11 cellular contexts compared by ENCODE assay signal in genomic region chr22:44068422-44069191, GRCh38. TPM values are rescaled to one million over a fixed set of nuclear protein-coding genes. Genes with fewer than 3 reads are reported as not detected.
DNase-seq lines count a peak whose midpoint lies in the region; ATAC-seq and TF ChIP-seq lines count a peak whose summit lies in the region.
"Had no signal": no experiment of that assay in that cellular context is flagged by ENCODE, and none has a peak within 500 bp of the region (broad histone marks: within the 10 kb centered on the region; RNA-seq: fewer than 3 reads in every experiment).

No MANE protein-coding gene starts in this region.

- H3F3A ChIP-seq in SK-N-SH (replicated peaks; ENCODE audit: insufficient read depth): no peaks in the 10 kb centered on the region

- H3K9me3 Mint-ChIP-seq in endothelial cell (ENCODE audit: unreplicated experiment) (no peaks in the 10 kb centered on the region), progenitor cell of endocrine pancreas (ENCODE audit: low read depth) (no peaks in the 10 kb centered on the region)
- no peaks in the 10 kb centered on the region for H3K9me3 Mint-ChIP-seq in stimulated activated effector memory CD8-positive, alpha-beta T cell treated with anti-CD3 and anti-CD28 coated beads, Interleukin-12 subunit alpha, Interleukin-12 subunit beta, amount 100 ng/mL, for 72 hours
- H3K9me3 Mint-ChIP-seq: neural crest cell had no signal

- no peak for TF ChIP-seq EP300 in SK-N-SH (IDR thresholded peaks at IDR 0.05; ENCODE audit: borderline replicate concordance in 1 of 2, low read depth in 1 of 2, low read length in 1 of 2)

- H3K4me1 ChIP-seq in SK-N-SH (ENCODE audit: control insufficient read depth in 1 of 2, insufficient read depth in 2 of 2, low read depth in 1 of 2, low read length in 1 of 2): no peaks in the 10 kb centered on the region

- peak; percentile 63 for ATAC-seq in GM18909 (IDR thresholded peaks at IDR 0.05; ENCODE audit: poor library complexity, unreplicated experiment)
- peak; percentile 43 for ATAC-seq in stimulated activated effector memory CD8-positive, alpha-beta T cell treated with anti-CD3 and anti-CD28 coated beads, Interleukin-12 subunit alpha, Interleukin-12 subunit beta, amount 100 ng/mL, for 72 hours
- ATAC-seq in HG02571 (IDR thresholded peaks at IDR 0.05; ENCODE audit: unreplicated experiment): no peak

- H3K36me3 ChIP-seq in SK-N-SH (replicated peaks in 1 of 2; ENCODE audit: control insufficient read depth in 1 of 2, insufficient read depth in 2 of 2, low read length in 1 of 2): no peaks in the 10 kb centered on the region
- H3K36me3 ChIP-seq: esophagus squamous epithelium had no signal

- POLR2A ChIA-PET in SK-N-SH (lab: Yijun Ruan, JAX): no interaction called here

- H3K4me3 ChIP-seq in SK-N-SH (ENCODE audit: low read depth in 2 of 2, low read length in 1 of 2): no peak overlapping the region
- H3K4me3 ChIP-seq: esophagus squamous epithelium had no signal

- H3K9me2 ChIP-seq in SK-N-SH: no peaks in the 10 kb centered on the region

- peaks cover 11% of the 10 kb centered on the region for H3K27me3 Mint-ChIP-seq in endothelial cell (ENCODE audit: unreplicated experiment)
- no peaks in the 10 kb centered on the region for H3K27me3 Mint-ChIP-seq in progenitor cell of endocrine pancreas

- no peak overlapping the region for H2AFZ ChIP-seq in SK-N-SH (ENCODE audit: low read depth)

- H3K4me2 ChIP-seq in SK-N-SH: no peak overlapping the region

- no peaks in the 10 kb centered on the region for H3K9me3 ChIP-seq in SK-N-SH
- H3K9me3 ChIP-seq: esophagus squamous epithelium had no signal

- H3K36me3 Mint-ChIP-seq in endothelial cell (ENCODE audit: low read depth, unreplicated experiment) (no peaks in the 10 kb centered on the region), progenitor cell of endocrine pancreas (ENCODE audit: insufficient read depth) (no peaks in the 10 kb centered on the region)
- no peaks in the 10 kb centered on the region for H3K36me3 Mint-ChIP-seq in stimulated activated effector memory CD8-positive, alpha-beta T cell treated with anti-CD3 and anti-CD28 coated beads, Interleukin-12 subunit alpha, Interleukin-12 subunit beta, amount 100 ng/mL, for 72 hours

- TF ChIP-seq RAD21 in SK-N-SH (IDR thresholded peaks at IDR 0.05; ENCODE audit: low read length): no peak

- no peaks in the 10 kb centered on the region for H3K27me3 ChIP-seq in SK-N-SH (ENCODE audit: insufficient read depth)
- H3K27me3 ChIP-seq: esophagus squamous epithelium had no signal

- H3K27ac Mint-ChIP-seq in endothelial cell (ENCODE audit: unreplicated experiment) (peak overlapping the region; percentile 74), progenitor cell of endocrine pancreas (no peak overlapping the region)
- H3K27ac Mint-ChIP-seq in stimulated activated effector memory CD8-positive, alpha-beta T cell treated with anti-CD3 and anti-CD28 coated beads, Interleukin-12 subunit alpha, Interleukin-12 subunit beta, amount 100 ng/mL, for 72 hours: peak overlapping the region; percentile 76

- no peaks in the 10 kb centered on the region for H3K79me2 ChIP-seq in SK-N-SH (ENCODE audit: insufficient read depth)

- no peaks in the 10 kb centered on the region for H4K20me1 ChIP-seq in SK-N-SH (ENCODE audit: insufficient read depth)

- H3K9ac ChIP-seq in SK-N-SH: no peak overlapping the region

- CTCF ChIA-PET in SK-N-SH (lab: Yijun Ruan, JAX): interaction anchor here (0.6 to 13.2 kb wide), 5 partner anchors 15 to 558 kb away, joined by 3 to 113 read pairs (median 8); no protein-coding TSS in a partner anchor

- H3K4me3 Mint-ChIP-seq in endothelial cell (ENCODE audit: unreplicated experiment): no peak overlapping the region
- H3K4me3 Mint-ChIP-seq in stimulated activated effector memory CD8-positive, alpha-beta T cell treated with anti-CD3 and anti-CD28 coated beads, Interleukin-12 subunit alpha, Interleukin-12 subunit beta, amount 100 ng/mL, for 72 hours: peak overlapping the region; percentile 17
- no peak overlapping the region for H3K4me3 Mint-ChIP-seq in progenitor cell of endocrine pancreas (ENCODE audit: low read depth)
- H3K4me3 Mint-ChIP-seq: neural crest cell had no signal

- no peak overlapping the region for H3K27ac ChIP-seq in SK-N-SH (ENCODE audit: low read depth in 2 of 2, low read length in 1 of 2)

- 93% methylated on average over 24 of the region's 30 CpGs for WGBS in SK-N-SH (ENCODE audit: low lambda C conversion rate)

- TF ChIP-seq CTCF in endothelial cell (IDR thresholded peaks at IDR 0.05; ENCODE audit: unreplicated experiment): no peak
- no peak for TF ChIP-seq CTCF in SK-N-SH (IDR thresholded peaks at IDR 0.05)
- no peak for TF ChIP-seq CTCF in progenitor cell of endocrine pancreas (IDR thresholded peaks at IDR 0.05; ENCODE audit: unreplicated experiment)

- DNase-seq in M059J (ENCODE audit: low read depth) (peak; percentile 14), endothelial cell (ENCODE audit: low spot score) (peak; percentile 7), SK-N-SH (no peak), progenitor cell of endocrine pancreas (ENCODE audit: low spot score, unreplicated experiment) (no peak), SIG-M5 treated with dmso at 0.1 percent for 504 hours (lab: John Stamatoyannopoulos, UW; ENCODE audit: unreplicated experiment) (no peak)
- DNase-seq in stimulated activated effector memory CD8-positive, alpha-beta T cell treated with anti-CD3 and anti-CD28 coated beads, Interleukin-12 subunit alpha, Interleukin-12 subunit beta, amount 100 ng/mL, for 72 hours (ENCODE audit: low spot score in 2 of 2): no peak
- DNase-seq: activated T-cell treated with anti-CD3 and anti-CD28 coated beads, Interleukin-2, amount 50 U/mL, for 48 hours; esophagus squamous epithelium had no signal

- H3K4me1 Mint-ChIP-seq in endothelial cell (ENCODE audit: unreplicated experiment): peaks cover 38% of the 10 kb centered on the region
- peaks cover 11% of the 10 kb centered on the region for H3K4me1 Mint-ChIP-seq in stimulated activated effector memory CD8-positive, alpha-beta T cell treated with anti-CD3 and anti-CD28 coated beads, Interleukin-12 subunit alpha, Interleukin-12 subunit beta, amount 100 ng/mL, for 72 hours
- H3K4me1 Mint-ChIP-seq in progenitor cell of endocrine pancreas (ENCODE audit: low read depth): no peaks in the 10 kb centered on the region

TF ChIP-seq in SK-N-SH, 30 proteins besides CTCF, POLR2A, EP300 and RAD21:
- TF ChIP-seq, protein P1, sequence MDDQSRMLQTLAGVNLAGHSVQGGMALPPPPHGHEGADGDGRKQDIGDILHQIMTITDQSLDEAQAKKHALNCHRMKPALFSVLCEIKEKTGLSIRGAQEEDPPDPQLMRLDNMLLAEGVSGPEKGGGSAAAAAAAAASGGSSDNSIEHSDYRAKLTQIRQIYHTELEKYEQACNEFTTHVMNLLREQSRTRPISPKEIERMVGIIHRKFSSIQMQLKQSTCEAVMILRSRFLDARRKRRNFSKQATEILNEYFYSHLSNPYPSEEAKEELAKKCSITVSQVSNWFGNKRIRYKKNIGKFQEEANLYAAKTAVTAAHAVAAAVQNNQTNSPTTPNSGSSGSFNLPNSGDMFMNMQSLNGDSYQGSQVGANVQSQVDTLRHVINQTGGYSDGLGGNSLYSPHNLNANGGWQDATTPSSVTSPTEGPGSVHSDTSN (IDR thresholded peaks at IDR 0.05): no peak
- no peak for TF ChIP-seq RXRA (IDR thresholded peaks at IDR 0.05; ENCODE audit: borderline replicate concordance, low read depth)
- no peak for TF ChIP-seq GABPA (IDR thresholded peaks at IDR 0.05; ENCODE audit: low read depth)
- no peak for TF ChIP-seq TEAD4 (IDR thresholded peaks at IDR 0.05; ENCODE audit: borderline replicate concordance, insufficient read depth)
- TF ChIP-seq, protein P2, sequence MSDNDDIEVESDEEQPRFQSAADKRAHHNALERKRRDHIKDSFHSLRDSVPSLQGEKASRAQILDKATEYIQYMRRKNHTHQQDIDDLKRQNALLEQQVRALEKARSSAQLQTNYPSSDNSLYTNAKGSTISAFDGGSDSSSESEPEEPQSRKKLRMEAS (IDR thresholded peaks at IDR 0.05; ENCODE audit: low read depth): no peak
- no peak for TF ChIP-seq TAF1 (IDR thresholded peaks at IDR 0.05; ENCODE audit: borderline replicate concordance, low read depth, low read length)
- TF ChIP-seq TCF12 (IDR thresholded peaks at IDR 0.05): no peak

RNA-seq across cellular contexts. Expression of gene PARVB, which starts 44.5 kb away (rescaled TPM):
- total RNA-seq in M059J (2014; rRNA removed; shearing (Covaris generic)): 0.15 TPM in 1 of 2 replicates, not detected in the other
- total RNA-seq in endothelial cell (ENCODE audit: unreplicated experiment) (105 TPM), progenitor cell of endocrine pancreas (10.6 and 11.8 TPM in 2 replicates)
- 57.7 and 87.8 TPM in 2 replicates for polyA plus RNA-seq in SK-N-SH (2012; rRNA removed)
- polyA plus RNA-seq in SK-N-SH (2012; cell fraction: cytosol; rRNA removed): 50.1 and 52.3 TPM in 2 replicates
- 33.2 and 39.7 TPM in 2 replicates for polyA plus RNA-seq in SK-N-SH (2012; cell fraction: nucleus; rRNA removed)

Comparison
In these comparisons a context has a peak if more than half of its experiments do, and no peak if none do; other contexts are left out.
1. DNase-seq: peak in M059J (single experiment) and endothelial cell (single experiment); none in stimulated activated effector memory CD8-positive, alpha-beta T cell treated with anti-CD3 and anti-CD28 coated beads, Interleukin-12 subunit alpha, Interleukin-12 subunit beta, amount 100 ng/mL, for 72 hours (0 of 2), SK-N-SH (single experiment), progenitor cell of endocrine pancreas (single experiment) and SIG-M5 treated with dmso at 0.1 percent for 504 hours (single experiment).
2. RNA of gene PARVB, which starts 44.5 kb away (total RNA-seq): 105 TPM in endothelial cell (single experiment) and 10.6 to 11.8 TPM in progenitor cell of endocrine pancreas; 0.15 TPM in M059J; every median in the first group is over 10 times any median in the second.